Comparison of ENCODE assay signal across 8 cellular contexts in the genomic region with DNA sequence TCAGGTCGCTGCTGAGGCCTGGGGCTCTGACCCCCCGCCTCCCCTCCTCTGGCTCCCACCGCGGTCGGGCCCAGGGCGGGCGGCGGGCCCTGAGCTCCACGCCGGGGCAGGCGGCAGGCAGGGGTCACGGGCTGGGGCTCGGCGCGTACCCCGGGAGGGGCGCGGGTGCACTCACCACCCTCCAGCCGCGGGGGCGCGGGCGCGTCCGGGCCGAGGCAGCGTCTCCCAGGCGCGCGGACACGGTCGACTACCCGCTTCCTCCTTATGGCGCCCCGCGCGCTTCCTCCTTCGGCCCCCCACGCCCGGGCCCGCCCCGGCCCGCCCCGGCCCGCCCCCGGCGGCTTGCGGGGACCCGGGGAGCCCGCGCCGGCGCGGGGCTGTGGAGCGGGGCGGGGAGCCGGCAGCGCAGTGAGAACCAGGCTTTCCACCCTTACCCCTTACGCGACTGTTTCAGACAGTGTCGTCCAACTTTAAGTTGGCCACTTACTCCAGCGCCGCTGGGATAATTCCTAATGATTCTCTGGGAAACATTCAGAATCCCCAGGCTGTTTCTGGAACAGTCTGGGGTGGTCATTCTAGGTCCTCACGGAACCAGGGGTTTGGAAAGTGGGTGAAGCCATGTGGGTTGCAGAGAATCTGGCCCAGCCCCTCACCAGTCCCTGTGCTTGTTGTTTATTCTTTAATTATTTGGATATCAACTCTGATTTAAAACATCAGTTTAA. TPM values are rescaled to one million over a fixed set of nuclear protein-coding genes. Genes with fewer than 3 reads are reported as not detected.
DNase-seq lines count a peak whose midpoint lies in the region; ATAC-seq and TF ChIP-seq lines count a peak whose summit lies in the region.

Gene BID (minus strand): TSS at position 264 of the 722 bp plus-strand sequence. CDS start 24,353 bp downstream, outside the sequence.

- intact Hi-C loops in left lung (cut with DNase I) = loop anchor here in 1 of 2 donors (10.0 kb wide), 1 partner anchor 130 kb away; no protein-coding TSS in a partner anchor

- DNase-seq in NCI-H82 (lab: John Stamatoyannopoulos, UW) = peak; percentile 51
- no peak for DNase-seq in NCI-H82 treated with DMSO at 0.1 percent for 48 hours (lab: John Stamatoyannopoulos, UW; ENCODE audit: unreplicated experiment)
- DNase-seq in T-helper 17 cell = peak; percentile 20 to 47 (median 40)
- DNase-seq in left lung = peak; percentile 69 to 96
- peak; percentile 21 for DNase-seq in stimulated activated naive CD4-positive, alpha-beta T cell treated with Interleukin-2 at 50 U/mL for 16 hours (lab: John Stamatoyannopoulos, UW)

- no peaks in the 10 kb centered on the region for H3K27me3 Mint-ChIP-seq in T-helper 17 cell

- peaks cover 60% of the 10 kb centered on the region for H3K4me1 Mint-ChIP-seq in T-helper 17 cell

- no peak for TF ChIP-seq CTCF in left lung (IDR thresholded peaks at IDR 0.05)

- peak; percentile 35 for ATAC-seq in HG03354 (IDR thresholded peaks at IDR 0.05; ENCODE audit: poor library complexity, severe bottlenecking, unreplicated experiment)
- ATAC-seq in T-helper 17 cell = peak; percentile 52
- peak; percentile 53 for ATAC-seq in left lung
- ATAC-seq in GM18517 (IDR thresholded peaks at IDR 0.05; ENCODE audit: unreplicated experiment) = no peak

- H3K36me3 ChIP-seq in left lung = no peaks in the 10 kb centered on the region

- H3K27ac Mint-ChIP-seq in T-helper 17 cell = peak within 1 kb of the TSS; percentile 98

- peaks cover 7 to 88% of the 10 kb centered on the region in 2 donors for H3K4me1 ChIP-seq in left lung

- H3K27me3 ChIP-seq in left lung = no peaks in the 10 kb centered on the region

- no peaks in the 10 kb centered on the region for H3K9me3 ChIP-seq in T-helper 17 cell (ENCODE audit: control insufficient read depth, low read length, poor library complexity, severe bottlenecking)
- no peaks in the 10 kb centered on the region for H3K9me3 ChIP-seq in left lung

- H3K27ac ChIP-seq in cingulate gyrus (ENCODE audit: low read depth, low read length) (peak within 1 kb of the TSS; percentile 54), left lung (peak within 1 kb of the TSS; percentile 48 to 97)

- peak within 1 kb of the TSS; percentile 94 for H3K4me3 Mint-ChIP-seq in T-helper 17 cell

- H3K36me3 Mint-ChIP-seq in T-helper 17 cell (ENCODE audit: low read depth) = no peaks in the 10 kb centered on the region

- H3K4me3 ChIP-seq in left lung = peak within 1 kb of the TSS; percentile 64 to 86

RNA-seq across cellular contexts. Expression of gene BID, which starts in this region (rescaled TPM):
- 10 to 100 TPM; 18.3 to 24.2 TPM for total RNA-seq in T-helper 17 cell
- 10 to 100 TPM; 26.6 to 33.5 TPM for total RNA-seq in left lung
